Comparison of ENCODE assay signal across 8 cellular contexts in the genomic region with DNA sequence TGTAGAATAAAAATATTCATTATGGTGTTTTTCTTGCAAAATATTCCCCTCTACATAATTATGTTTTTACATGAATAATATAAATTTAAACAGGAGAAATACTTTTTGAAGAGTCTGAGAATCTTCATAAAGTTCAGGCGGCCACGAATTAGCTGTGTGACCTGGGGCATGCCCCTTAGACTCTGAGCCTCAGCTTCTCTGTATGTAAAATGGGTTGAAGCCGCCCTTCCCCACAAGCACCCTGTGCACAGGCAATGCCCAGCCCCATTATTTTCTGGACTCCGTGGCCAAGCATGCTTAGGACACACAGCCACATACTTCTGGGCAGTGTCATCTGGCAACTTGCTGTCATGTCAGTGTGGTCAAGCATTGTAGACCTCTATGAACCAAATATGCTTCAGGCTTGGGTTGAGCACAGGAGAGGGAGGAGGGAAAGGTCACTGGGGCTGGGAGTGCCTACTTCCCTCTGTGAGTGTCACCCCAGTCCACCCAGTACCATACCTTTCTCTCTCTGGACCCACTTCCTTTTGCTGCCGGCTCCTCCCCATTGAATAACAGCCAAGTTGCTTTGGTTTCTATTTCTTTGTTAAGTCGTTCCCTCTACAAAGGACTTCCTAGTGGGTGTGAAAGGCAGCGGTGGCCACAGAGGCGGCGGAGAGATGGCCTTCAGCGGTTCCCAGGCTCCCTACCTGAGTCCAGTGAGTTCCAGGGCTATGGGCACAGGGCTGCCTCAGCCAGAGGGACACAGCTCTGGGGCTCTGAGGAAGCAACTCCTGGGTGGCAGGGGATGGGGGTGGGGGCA. TPM values are rescaled to one million over a fixed set of nuclear protein-coding genes. Genes with fewer than 3 reads are reported as not detected.
A peak's percentile ranks its signal among the peaks of the same experiment; 100 is the strongest.
DNase-seq lines count a peak whose midpoint lies in the region; ATAC-seq, FAIRE-seq and TF ChIP-seq lines count a peak whose summit lies in the region.

A gene (plus strand): TSS at position 582 of the 802 bp plus-strand sequence. CDS start 78 bp downstream, at position 660.

- peaks cover 4 to 6% of the 10 kb centered on the region in 2 donors for H3K36me3 Mint-ChIP-seq in CD4-positive, alpha-beta memory T cell
- H3K36me3 Mint-ChIP-seq in activated T-cell treated with anti-CD3 and anti-CD28 coated beads, Interleukin-2, amount 50 U/mL, for 24 hours (ENCODE audit: low read depth), result peaks cover 39% of the 10 kb centered on the region
- peaks cover 13% of the 10 kb centered on the region for H3K36me3 Mint-ChIP-seq in glutamatergic neuron (ENCODE audit: unreplicated experiment)

- CTCF ChIA-PET in CD4-positive, alpha-beta memory T cell (lab: Charles Lee; ENCODE audit: partially characterized antibody), result interaction anchor here (1.4 to 6.0 kb wide), 4 partner anchors 10 to 29 kb away, joined by 4 to 51 read pairs (median 20); no protein-coding TSS in a partner anchor

- no peaks in the 10 kb centered on the region for H3K27me3 Mint-ChIP-seq in CD4-positive, alpha-beta memory T cell
- H3K27me3 Mint-ChIP-seq in activated T-cell treated with anti-CD3 and anti-CD28 coated beads, Interleukin-2, amount 50 U/mL, for 24 hours, result no peaks in the 10 kb centered on the region
- H3K27me3 Mint-ChIP-seq in glutamatergic neuron (ENCODE audit: unreplicated experiment), result peaks cover 6% of the 10 kb centered on the region

- H3K27ac ChIP-seq in CD4-positive, alpha-beta memory T cell (ENCODE audit: low read depth, low read length), result peak within 1 kb of the TSS; percentile 71
- H3K27ac ChIP-seq in small intestine (ENCODE audit: low read depth in 1 of 2, low read length in 1 of 2), result peak within 1 kb of the TSS; percentile 52 to 90

- TF ChIP-seq CTCF in glutamatergic neuron (IDR thresholded peaks at IDR 0.05; ENCODE audit: partially characterized antibody, unreplicated experiment), result no peak

- intact Hi-C loops in CD4-positive, alpha-beta memory T cell (cut with micrococcal nuclease), result loop anchor here (1.0 kb wide), 1 partner anchor 28 kb away; no protein-coding TSS in a partner anchor

- WGBS in small intestine, 3 donors, result 32 to 37% (median 32%) methylated on average over 10 of the region's 10 CpGs

- POLR2A ChIA-PET in CD4-positive, alpha-beta memory T cell (lab: Charles Lee; ENCODE audit: partially characterized antibody), result interaction anchor here (0.9 to 1.2 kb wide), 4 partner anchors 9 to 337 kb away, joined by 3 to 4 read pairs (median 3); a partner anchor contains a TSS

- H3K4me1 ChIP-seq in CD4-positive, alpha-beta memory T cell (ENCODE audit: insufficient read depth, low read length), result peaks cover 41% of the 10 kb centered on the region
- H3K4me1 ChIP-seq in small intestine (ENCODE audit: control insufficient read depth in 2 of 2, insufficient read depth in 1 of 2, low read depth in 1 of 2, low read length in 1 of 2), result peaks cover 7 to 9% of the 10 kb centered on the region in 2 donors

- H3K27me3 ChIP-seq in CD4-positive, alpha-beta memory T cell (ENCODE audit: insufficient read depth, low read length), result no peaks in the 10 kb centered on the region
- no peaks in the 10 kb centered on the region for H3K27me3 ChIP-seq in small intestine (ENCODE audit: control insufficient read depth in 2 of 2, insufficient read depth in 2 of 2, low read length in 2 of 2)

- peaks cover 24 to 57% (median 31%) of the 10 kb centered on the region in 4 donors for H3K4me1 Mint-ChIP-seq in CD4-positive, alpha-beta memory T cell
- H3K4me1 Mint-ChIP-seq in activated T-cell treated with anti-CD3 and anti-CD28 coated beads, Interleukin-2, amount 50 U/mL, for 24 hours (ENCODE audit: low read depth), result peaks cover 41% of the 10 kb centered on the region
- peaks cover 21% of the 10 kb centered on the region for H3K4me1 Mint-ChIP-seq in glutamatergic neuron (ENCODE audit: low read depth, unreplicated experiment)

- H3K4me3 Mint-ChIP-seq in CD4-positive, alpha-beta memory T cell, result peak within 1 kb of the TSS; percentile 89 to 96 (median 94)
- peak within 1 kb of the TSS; percentile 71 for H3K4me3 Mint-ChIP-seq in activated T-cell treated with anti-CD3 and anti-CD28 coated beads, Interleukin-2, amount 50 U/mL, for 24 hours
- H3K4me3 Mint-ChIP-seq in glutamatergic neuron (ENCODE audit: unreplicated experiment), result no peak within 1 kb of the TSS

- peak; percentile 30 for FAIRE-seq in small intestine (lab: Jason Lieb, UNC)

- H3K27ac Mint-ChIP-seq in CD4-positive, alpha-beta memory T cell, result peak within 1 kb of the TSS; percentile 81 to 96 (median 93)
- peak within 1 kb of the TSS; percentile 91 for H3K27ac Mint-ChIP-seq in activated T-cell treated with anti-CD3 and anti-CD28 coated beads, Interleukin-2, amount 50 U/mL, for 24 hours
- peak within 1 kb of the TSS; percentile 28 for H3K27ac Mint-ChIP-seq in glutamatergic neuron (ENCODE audit: unreplicated experiment)

- peak; percentile 61 for ATAC-seq in GM19351 (IDR thresholded peaks at IDR 0.05; ENCODE audit: unreplicated experiment)

- no peaks in the 10 kb centered on the region for H3K9me3 ChIP-seq in CD4-positive, alpha-beta memory T cell (ENCODE audit: control insufficient read depth in 1 of 2, low read length in 2 of 2)
- no peaks in the 10 kb centered on the region for H3K9me3 ChIP-seq in small intestine (ENCODE audit: control insufficient read depth, low read depth)

- no peaks in the 10 kb centered on the region for H3K36me3 ChIP-seq in CD4-positive, alpha-beta memory T cell (ENCODE audit: insufficient read depth, low read length)
- H3K36me3 ChIP-seq in small intestine (ENCODE audit: control insufficient read depth in 2 of 2, insufficient read depth in 2 of 2, low read length in 2 of 2), result no peaks in the 10 kb centered on the region

- no peaks in the 10 kb centered on the region for H3K9me3 Mint-ChIP-seq in CD4-positive, alpha-beta memory T cell
- H3K9me3 Mint-ChIP-seq in activated T-cell treated with anti-CD3 and anti-CD28 coated beads, Interleukin-2, amount 50 U/mL, for 24 hours, result no peaks in the 10 kb centered on the region
- peaks cover 21% of the 10 kb centered on the region for H3K9me3 Mint-ChIP-seq in glutamatergic neuron (ENCODE audit: unreplicated experiment)

- peak; percentile 43 to 59 (median 47) for DNase-seq in CD4-positive, alpha-beta memory T cell
- DNase-seq in HUDEP-2 (lab: John Stamatoyannopoulos, UW; ENCODE audit: unreplicated experiment in 76 of 76) (peak in 51 of 76 experiments; percentile 8 to 66 (median 34)), glutamatergic neuron (no peak), small intestine (peak; percentile 89), SK-N-DZ (ENCODE audit: low spot score) (no peak), GOT3 (lab: John Stamatoyannopoulos, UW) (no peak)
- peak; percentile 54 for DNase-seq in activated T-cell treated with anti-CD3 and anti-CD28 coated beads, Interleukin-2, amount 50 U/mL, for 24 hours

- H3K4me3 ChIP-seq in CD4-positive, alpha-beta memory T cell (ENCODE audit: low read length in 2 of 2), result peak within 1 kb of the TSS; percentile 53 to 73
- peak within 1 kb of the TSS; percentile 58 to 66 for H3K4me3 ChIP-seq in small intestine (ENCODE audit: low read depth in 1 of 2, low read length in 2 of 2)

RNA-seq across cellular contexts. Expression of the gene that starts here (rescaled TPM):
- 10 to 100 TPM; 19.9 to 24.6 TPM for total RNA-seq in CD4-positive, alpha-beta memory T cell
- polyA plus RNA-seq in CD4-positive, alpha-beta memory T cell, result 10 to 100 TPM; 24.1 to 33.2 TPM
- total RNA-seq in glutamatergic neuron (ENCODE audit: unreplicated experiment), result 6.5 TPM
- polyA plus RNA-seq in small intestine, result 100 to 1,000 TPM in 1 of 3 donors, 10 to 100 TPM in 2; 62.2 to 240 (median 74.6) TPM
- 0.13 TPM in 1 of 2 replicates, not detected in the other for polyA plus RNA-seq in SK-N-DZ (2014; cell fraction: cytosol; rRNA removed)
- polyA plus RNA-seq in SK-N-DZ (2014; cell fraction: nucleus; rRNA removed), result 0.18 TPM in 1 of 2 replicates, not detected in the other

Comparison
In these comparisons a context has a peak if more than half of its experiments do, and no peak if none do; other contexts are left out.
1. DNase-seq: peak in CD4-positive, alpha-beta memory T cell (5 of 5), HUDEP-2 (51 of 76), activated T-cell treated with anti-CD3 and anti-CD28 coated beads, Interleukin-2, amount 50 U/mL, for 24 hours (single experiment) and small intestine (single experiment); none in glutamatergic neuron (single experiment), SK-N-DZ (single experiment) and GOT3 (single experiment).
2. H3K27ac Mint-ChIP-seq: peak in every context shown above with its lines; median percentile 93 in CD4-positive, alpha-beta memory T cell; 91 in activated T-cell treated with anti-CD3 and anti-CD28 coated beads, Interleukin-2, amount 50 U/mL, for 24 hours; 28 in glutamatergic neuron.